5 cellular contexts compared by ENCODE assay signal in genomic region chr20:61273024-61273423, GRCh38. TPM values are rescaled to one million over a fixed set of nuclear protein-coding genes. Genes with fewer than 3 reads are reported as not detected.
"Had no signal": no experiment of that assay in that cellular context is flagged by ENCODE, and none has a peak within 500 bp of the region (broad histone marks: within the 10 kb centered on the region; RNA-seq: fewer than 3 reads in every experiment).

No MANE protein-coding gene starts in this region.

RNA-seq across cellular contexts. Expression of gene CDH4, which starts 21.0 kb away (rescaled TPM):
- total RNA-seq: activated T-helper 1 cell treated with anti-CD3 and anti-CD28 coated beads, Interleukin-12 subunit alpha, Interleukin-12 subunit beta, Interleukin-2, Interleukin-4 antibody, amounts not matched to agents 30 ng/mL and 10 ng/mL and 1 ng/mL, durations not matched to agents 14 hours and 24 hours and 36 hours; activated T-helper 2 cell treated with anti-CD3 and anti-CD28 coated beads, Interferon-gamma antibody, Interleukin-2, Interleukin-4, amounts not matched to agents 10 μg/mL and 5 μg/mL and 100 μg/mL, durations not matched to agents 14 hours and 24 hours and 36 hours; ascending aorta; cardiac septum had no signal
- polyA plus RNA-seq: aorta had no signal
